In genomic region chr22:35376728-35377472, GRCh38 we compare ENCODE assay signal across 1 cellular context.
TF ChIP-seq lines count a peak whose summit lies in the region.

No MANE protein-coding gene starts in this region.

TF ChIP-seq in HEK293, 187 proteins besides CTCF, POLR2A, EP300 and RAD21 (continued from another document):
- TF ChIP-seq, protein P1, sequence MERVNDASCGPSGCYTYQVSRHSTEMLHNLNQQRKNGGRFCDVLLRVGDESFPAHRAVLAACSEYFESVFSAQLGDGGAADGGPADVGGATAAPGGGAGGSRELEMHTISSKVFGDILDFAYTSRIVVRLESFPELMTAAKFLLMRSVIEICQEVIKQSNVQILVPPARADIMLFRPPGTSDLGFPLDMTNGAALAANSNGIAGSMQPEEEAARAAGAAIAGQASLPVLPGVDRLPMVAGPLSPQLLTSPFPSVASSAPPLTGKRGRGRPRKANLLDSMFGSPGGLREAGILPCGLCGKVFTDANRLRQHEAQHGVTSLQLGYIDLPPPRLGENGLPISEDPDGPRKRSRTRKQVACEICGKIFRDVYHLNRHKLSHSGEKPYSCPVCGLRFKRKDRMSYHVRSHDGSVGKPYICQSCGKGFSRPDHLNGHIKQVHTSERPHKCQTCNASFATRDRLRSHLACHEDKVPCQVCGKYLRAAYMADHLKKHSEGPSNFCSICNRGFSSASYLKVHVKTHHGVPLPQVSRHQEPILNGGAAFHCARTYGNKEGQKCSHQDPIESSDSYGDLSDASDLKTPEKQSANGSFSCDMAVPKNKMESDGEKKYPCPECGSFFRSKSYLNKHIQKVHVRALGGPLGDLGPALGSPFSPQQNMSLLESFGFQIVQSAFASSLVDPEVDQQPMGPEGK (tag by site-specific recombination; IDR thresholded peaks at IDR 0.05) = peak; percentile 75
- TF ChIP-seq GLIS2 (tag by site-specific recombination; IDR thresholded peaks at IDR 0.05) = peak; percentile 74
- peak; percentile 67; the same call in 1 of the 2 replicates for TF ChIP-seq ZNF639 (tag by site-specific recombination; IDR thresholded peaks at IDR 0.05)
- TF ChIP-seq ZNF211 (tag by site-specific recombination; IDR thresholded peaks at IDR 0.05; ENCODE audit: low read depth) = no peak
- TF ChIP-seq ZSCAN5A (tag by site-specific recombination; IDR thresholded peaks at IDR 0.05) = peak; percentile 68; the same call in 1 of the 2 replicates
- TF ChIP-seq ZNF404 (tag by site-specific recombination; IDR thresholded peaks at IDR 0.05) = no peak
- TF ChIP-seq ZBTB21 (tag by site-specific recombination; IDR thresholded peaks at IDR 0.05) = peak; percentile 63
- TF ChIP-seq KLF1 (tag by site-specific recombination; IDR thresholded peaks at IDR 0.05) = peak; percentile 36; the same call in 1 of the 2 replicates
- TF ChIP-seq PRDM1 (tag by site-specific recombination; IDR thresholded peaks at IDR 0.05) = peak; percentile 84
- no peak for TF ChIP-seq ZNF362 (tag by site-specific recombination; IDR thresholded peaks at IDR 0.05)
- peak; percentile 83 for TF ChIP-seq KLF17 (tag by site-specific recombination; IDR thresholded peaks at IDR 0.05)
- no peak for TF ChIP-seq ZNF140 (tag by site-specific recombination; IDR thresholded peaks at IDR 0.05)
- peak; percentile 81 for TF ChIP-seq ZNF24 (tag by site-specific recombination; IDR thresholded peaks at IDR 0.05)
- TF ChIP-seq SP2 (tag by site-specific recombination; IDR thresholded peaks at IDR 0.05) = peak; percentile 41; the same call in 1 of the 2 replicates
- TF ChIP-seq ZNF324 (tag by site-specific recombination; IDR thresholded peaks at IDR 0.05) = peak; percentile 90; the same call in 1 of the 2 replicates
- peak; percentile 48; the same call in 1 of the 2 replicates for TF ChIP-seq KLF8 (tag by site-specific recombination; IDR thresholded peaks at IDR 0.05)
- peak; percentile 63 for TF ChIP-seq KLF9 (tag by site-specific recombination; IDR thresholded peaks at IDR 0.05; ENCODE audit: low read depth)
- peak; percentile 38; the same call in 1 of the 2 replicates for TF ChIP-seq ZNF398 (tag by site-specific recombination; IDR thresholded peaks at IDR 0.05)
- peak; percentile 80 for TF ChIP-seq ZNF629 (tag by site-specific recombination; IDR thresholded peaks at IDR 0.05)
- TF ChIP-seq ZNF596 (tag by site-specific recombination; IDR thresholded peaks at IDR 0.05) = no peak
- TF ChIP-seq, protein P2, sequence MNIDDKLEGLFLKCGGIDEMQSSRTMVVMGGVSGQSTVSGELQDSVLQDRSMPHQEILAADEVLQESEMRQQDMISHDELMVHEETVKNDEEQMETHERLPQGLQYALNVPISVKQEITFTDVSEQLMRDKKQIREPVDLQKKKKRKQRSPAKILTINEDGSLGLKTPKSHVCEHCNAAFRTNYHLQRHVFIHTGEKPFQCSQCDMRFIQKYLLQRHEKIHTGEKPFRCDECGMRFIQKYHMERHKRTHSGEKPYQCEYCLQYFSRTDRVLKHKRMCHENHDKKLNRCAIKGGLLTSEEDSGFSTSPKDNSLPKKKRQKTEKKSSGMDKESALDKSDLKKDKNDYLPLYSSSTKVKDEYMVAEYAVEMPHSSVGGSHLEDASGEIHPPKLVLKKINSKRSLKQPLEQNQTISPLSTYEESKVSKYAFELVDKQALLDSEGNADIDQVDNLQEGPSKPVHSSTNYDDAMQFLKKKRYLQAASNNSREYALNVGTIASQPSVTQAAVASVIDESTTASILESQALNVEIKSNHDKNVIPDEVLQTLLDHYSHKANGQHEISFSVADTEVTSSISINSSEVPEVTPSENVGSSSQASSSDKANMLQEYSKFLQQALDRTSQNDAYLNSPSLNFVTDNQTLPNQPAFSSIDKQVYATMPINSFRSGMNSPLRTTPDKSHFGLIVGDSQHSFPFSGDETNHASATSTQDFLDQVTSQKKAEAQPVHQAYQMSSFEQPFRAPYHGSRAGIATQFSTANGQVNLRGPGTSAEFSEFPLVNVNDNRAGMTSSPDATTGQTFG (tag by site-specific recombination; IDR thresholded peaks at IDR 0.05; ENCODE audit: borderline replicate concordance) = no peak
- TF ChIP-seq BCL6B (tag by site-specific recombination; IDR thresholded peaks at IDR 0.05) = peak; percentile 29; the same call in 1 of the 2 replicates
- TF ChIP-seq SALL2 (tag by site-specific recombination; IDR thresholded peaks at IDR 0.05; ENCODE audit: borderline replicate concordance) = no peak
- 0 out of 2 replicates have a peak, but pooled peaks have one; percentile 59 for TF ChIP-seq ZNF660 (tag by site-specific recombination; IDR thresholded peaks at IDR 0.05)
- TF ChIP-seq ZNF16 (tag by site-specific recombination; IDR thresholded peaks at IDR 0.05; ENCODE audit: low read depth) = no peak
